Comparison of ENCODE assay signal across 23 cellular contexts in the genomic region with DNA sequence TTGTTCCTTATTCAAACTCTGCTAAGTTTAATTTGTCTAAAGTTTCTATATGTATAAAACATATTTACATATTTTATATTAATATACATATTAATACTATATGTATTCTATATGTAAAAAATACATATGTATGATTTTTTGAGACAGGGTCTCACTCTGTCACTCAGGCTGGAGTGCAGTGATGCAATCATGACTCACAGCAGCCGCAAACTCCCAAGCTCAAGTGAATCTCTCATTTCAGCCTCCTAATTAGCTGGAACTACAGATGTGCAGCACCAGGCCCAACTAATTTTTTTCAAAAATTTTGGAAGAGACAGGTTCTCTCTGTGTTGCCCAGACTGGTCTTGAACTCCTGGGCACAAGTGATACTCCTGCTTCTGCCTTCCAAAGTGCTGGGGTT.
A peak's percentile ranks its signal among the peaks of the same experiment; 100 is the strongest.
DNase-seq lines count a peak whose midpoint lies in the region; TF ChIP-seq lines count a peak whose summit lies in the region.
"Had no signal": no experiment of that assay in that cellular context is flagged by ENCODE, and none has a peak within 500 bp of the region (broad histone marks: within the 10 kb centered on the region; RNA-seq: fewer than 3 reads in every experiment).

No MANE protein-coding gene starts in this region.

- intact Hi-C loops in posterior cingulate gyrus (cut with DNase I), result no loop called here

- no peak overlapping the region for H3K4me3 ChIP-seq in astrocyte of the spinal cord (ENCODE audit: low read depth, low read length)
- H3K4me3 ChIP-seq: ascending aorta, left ventricle myocardium inferior, smooth muscle cell, tibial artery had no signal

- DNase-seq in HT1080 (ENCODE audit: low read depth) (peak; percentile 64), OCI-M1 (lab: John Stamatoyannopoulos, UW) (peak; percentile 72), astrocyte of the spinal cord (ENCODE audit: low read depth, low spot score) (peak; percentile 12), kidney tubule cell (ENCODE audit: low spot score) (peak; percentile 25), posterior cingulate gyrus (no peak)
- no peak for DNase-seq in stimulated activated naive CD4-positive, alpha-beta T cell (lab: John Stamatoyannopoulos, UW)
- no peak for DNase-seq in activated CD4-positive, alpha-beta T cell treated with anti-CD3 and anti-CD28 coated beads for 48 hours
- DNase-seq: activated CD8-positive, alpha-beta T cell treated with anti-CD3 and anti-CD28 coated beads for 36 hours; activated naive CD4-positive, alpha-beta T cell treated with anti-CD3 and anti-CD28 coated beads, Interleukin-2, amount 50 U/mL, for 16 hours; activated T-cell treated with anti-CD3 and anti-CD28 coated beads, Interleukin-2, amount 50 U/mL, for 24 hours; AML-193; CD8-positive, alpha-beta memory T cell; DMS79; effector memory CD8-positive, alpha-beta T cell; GOT3; left ventricle myocardium inferior; NCI-H1417 treated with DMSO at 0.1 percent for 48 hours; NCI-H82; stimulated activated CD4-positive, alpha-beta T cell treated with anti-CD3 and anti-CD28 coated beads, Interleukin-2, amount 100 ng/mL, for 48 hours; stimulated activated naive CD8-positive, alpha-beta T cell treated with anti-CD3 and anti-CD28 coated beads, Interleukin-15, Interleukin-2, amounts not matched to agents 100 U/mL and 50 U/mL, for 24 hours; tibial artery had no signal

- no peak for TF ChIP-seq CTCF in astrocyte of the spinal cord (IDR thresholded peaks at IDR 0.05; ENCODE audit: low read depth, low read length)

- in situ Hi-C loops in astrocyte of the spinal cord (cut with HindIII; ENCODE audit: low sequenced_read_pairs), result no loop called here

Comparison
In these comparisons a context has a peak if more than half of its experiments do, and no peak if none do; other contexts are left out.
1. DNase-seq: peak in HT1080 (single experiment), OCI-M1 (single experiment), astrocyte of the spinal cord (single experiment) and kidney tubule cell (single experiment); none in stimulated activated naive CD4-positive, alpha-beta T cell (0 of 6), activated CD4-positive, alpha-beta T cell treated with anti-CD3 and anti-CD28 coated beads for 48 hours (single experiment) and posterior cingulate gyrus (0 of 10).